22 cellular contexts compared by ENCODE assay signal in the genomic region with DNA sequence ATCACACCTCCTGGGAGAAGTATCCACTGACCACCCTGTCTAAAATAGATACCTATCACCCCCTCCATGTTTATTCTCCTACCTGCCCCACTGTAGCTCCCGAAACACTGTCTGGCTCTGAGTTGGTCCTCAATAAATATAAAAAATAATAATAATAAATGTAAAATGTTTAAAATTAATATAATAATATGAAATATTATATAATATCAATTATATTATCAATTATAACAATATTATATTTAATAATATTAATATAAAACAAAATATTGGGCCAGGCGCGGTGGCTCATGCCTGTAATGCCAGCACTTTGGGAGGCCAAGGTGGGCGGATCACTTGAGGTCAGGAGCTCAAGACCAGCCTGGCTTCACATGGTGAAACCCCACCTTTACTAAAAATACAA.
"Had no signal": no experiment of that assay in that cellular context is flagged by ENCODE, and none has a peak within 500 bp of the region (broad histone marks: within the 10 kb centered on the region; RNA-seq: fewer than 3 reads in every experiment).

No MANE protein-coding gene starts in this region.

- H3K4me3 ChIP-seq: coronary artery, esophagus squamous epithelium, lung, neural progenitor cell, psoas muscle, sigmoid colon, suprapubic skin, thyroid gland, vagina had no signal

- H3K4me3 Mint-ChIP-seq: effector memory CD8-positive, alpha-beta T cell; memory B cell; natural killer cell; neural progenitor cell; stimulated activated memory B cell treated with anti-CD40 and anti-IgM and Interleukin-4, amounts not matched to agents 10 μg/mL and 1 μg/mL and 100 μg/mL, for 72 hours had no signal

- H3K36me3 ChIP-seq: esophagus squamous epithelium, neural progenitor cell, sigmoid colon, suprapubic skin, thyroid gland, vagina had no signal

- H3K9me3 ChIP-seq: esophagus squamous epithelium, psoas muscle, sigmoid colon, suprapubic skin, thyroid gland, vagina had no signal

- H3K4me1 ChIP-seq: psoas muscle, sigmoid colon, thyroid gland, vagina had no signal

- H3K9me3 Mint-ChIP-seq: effector memory CD8-positive, alpha-beta T cell; memory B cell; natural killer cell; neural progenitor cell; stimulated activated memory B cell treated with anti-CD40 and anti-IgM and Interleukin-4, amounts not matched to agents 10 μg/mL and 1 μg/mL and 100 μg/mL, for 72 hours had no signal

- H3K27me3 Mint-ChIP-seq: effector memory CD8-positive, alpha-beta T cell; stimulated activated memory B cell treated with anti-CD40 and anti-IgM and Interleukin-4, amounts not matched to agents 10 μg/mL and 1 μg/mL and 100 μg/mL, for 72 hours had no signal

- DNase-seq: dermis blood vessel endothelial cell; effector memory CD8-positive, alpha-beta T cell; erythroblast; esophagus squamous epithelium; foreskin melanocyte; natural killer cell; psoas muscle; right cardiac atrium; sigmoid colon; stimulated activated CD4-positive, alpha-beta T cell treated with anti-CD3 and anti-CD28 coated beads, Interleukin-2, amount 100 ng/mL, for 24 hours; stimulated activated CD4-positive, alpha-beta T cell treated with anti-CD3 and anti-CD28 coated beads, Interleukin-4, amount 100 ng/mL, for 4 hours; stimulated activated naive CD8-positive, alpha-beta T cell treated with anti-CD3 and anti-CD28 coated beads, Interleukin-15, Interleukin-2, amounts not matched to agents 100 U/mL and 50 U/mL, for 24 hours; thyroid gland; trophoblast cell had no signal

- H3K27me3 ChIP-seq: esophagus squamous epithelium, neural progenitor cell, sigmoid colon, suprapubic skin, thyroid gland, vagina had no signal

- H3K4me1 Mint-ChIP-seq: memory B cell; stimulated activated memory B cell treated with anti-CD40 and anti-IgM and Interleukin-4, amounts not matched to agents 10 μg/mL and 1 μg/mL and 100 μg/mL, for 72 hours had no signal

- ATAC-seq: effector memory CD8-positive, alpha-beta T cell; left lobe of liver; natural killer cell; psoas muscle; right cardiac atrium; stimulated activated memory B cell treated with anti-CD40 and anti-IgM and Interleukin-4, amounts not matched to agents 10 μg/mL and 1 μg/mL and 100 μg/mL, for 72 hours; stimulated activated naive CD8-positive, alpha-beta T cell treated with anti-CD3 and anti-CD28 coated beads, Interleukin-15, Interleukin-2, amounts not matched to agents 100 U/mL and 50 U/mL, for 24 hours had no signal

- H3K4me2 ChIP-seq: neural progenitor cell had no signal

- H2AFZ ChIP-seq: neural progenitor cell had no signal

- H3K27ac Mint-ChIP-seq: effector memory CD8-positive, alpha-beta T cell; memory B cell; natural killer cell; stimulated activated memory B cell treated with anti-CD40 and anti-IgM and Interleukin-4, amounts not matched to agents 10 μg/mL and 1 μg/mL and 100 μg/mL, for 72 hours had no signal

- H3K27ac ChIP-seq: coronary artery, esophagus squamous epithelium, neural progenitor cell, psoas muscle, sigmoid colon, suprapubic skin, thyroid gland, vagina had no signal

- H3K36me3 Mint-ChIP-seq: memory B cell; natural killer cell; stimulated activated memory B cell treated with anti-CD40 and anti-IgM and Interleukin-4, amounts not matched to agents 10 μg/mL and 1 μg/mL and 100 μg/mL, for 72 hours had no signal
